In the genomic region with DNA sequence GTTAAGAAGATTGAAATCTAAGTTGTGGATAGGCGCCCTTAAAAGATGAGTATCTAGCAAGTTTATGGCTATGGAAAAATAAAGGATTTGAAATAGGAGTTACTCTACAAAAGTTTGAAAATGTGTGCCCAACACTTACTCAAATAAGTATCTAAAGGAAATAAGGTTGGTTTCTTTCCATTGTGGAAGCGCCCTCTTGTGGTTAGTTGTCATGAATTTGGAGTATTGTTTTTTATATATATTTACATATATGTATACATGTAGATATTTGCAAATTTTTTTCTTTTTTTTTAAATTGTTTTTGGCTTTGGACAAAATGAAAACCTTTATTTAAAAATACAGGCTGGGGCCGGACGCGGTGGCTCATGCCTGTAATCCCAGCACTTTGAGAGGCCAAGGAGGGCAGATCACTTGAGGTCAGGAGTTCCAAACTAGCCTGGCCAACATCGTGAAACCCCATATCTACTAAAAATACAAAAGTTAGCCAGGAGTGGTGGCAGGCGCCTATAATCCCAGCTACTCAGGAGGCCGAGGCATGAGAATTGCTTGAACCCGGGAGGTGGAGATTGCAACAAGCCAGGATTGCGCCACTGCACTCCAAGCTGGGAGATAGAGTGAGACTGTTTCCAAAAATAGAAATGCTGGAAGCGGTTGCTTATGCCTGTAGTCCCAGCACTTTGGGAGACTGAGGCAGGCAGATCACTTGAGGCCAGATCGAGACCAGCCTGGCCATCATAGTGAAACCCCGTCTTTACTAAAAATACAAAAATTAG, we compare ENCODE assay signal across 8 cellular contexts. TPM values are rescaled to one million over a fixed set of nuclear protein-coding genes. Genes with fewer than 3 reads are reported as not detected.
A peak's percentile ranks its signal among the peaks of the same experiment; 100 is the strongest.
DNase-seq lines count a peak whose midpoint lies in the region; ATAC-seq and TF ChIP-seq lines count a peak whose summit lies in the region.

No MANE protein-coding gene starts in this region.

- H3K9me3 ChIP-seq in HEK293 (ENCODE audit: control insufficient read depth, insufficient read depth, low read depth, low read length), result no peaks in the 10 kb centered on the region
- no peaks in the 10 kb centered on the region for H3K9me3 ChIP-seq in Panc1 (ENCODE audit: control insufficient read depth, insufficient read depth, low read depth, low read length)

- no TSS peak for BruUV-seq in Panc1 (replicated peaks; lab: Mats Ljungman, UMichigan)

- peak overlapping the region in 2 of 5 experiments; percentile 45 to 55 for H3K27ac Mint-ChIP-seq in brain

- no peaks in the 10 kb centered on the region for H3K4me1 Mint-ChIP-seq in brain

- CTCF ChIA-PET in HEK293 (lab: Yijun Ruan, JAX), result interaction anchor here (0.6 to 7.4 kb wide), 10 partner anchors 9 to 300 kb away, joined by 3 to 104 read pairs (median 3); no protein-coding TSS in a partner anchor
- CTCF ChIA-PET in Panc1 (lab: Charles Lee), result interaction anchor here (0.6 kb wide), 1 partner anchor 65 kb away, joined by 3 read pairs; no protein-coding TSS in a partner anchor

- H3K27ac ChIP-seq in HEK293 (ENCODE audit: extremely low read depth, low read depth, low read length), result no peak overlapping the region
- H3K27ac ChIP-seq in Panc1 (ENCODE audit: low read length), result no peak overlapping the region

- intact Hi-C loops in Panc1 (cut with micrococcal nuclease; ENCODE audit: unreplicated experiment), result loop anchor here (5.0 kb wide), 1 partner anchor 135 kb away; no protein-coding TSS in a partner anchor

- H3K4me1 ChIP-seq in HEK293 (ENCODE audit: control insufficient read depth, insufficient read depth, low read length) (no peaks in the 10 kb centered on the region), Panc1 (ENCODE audit: control insufficient read depth, insufficient read depth, low read length) (no peaks in the 10 kb centered on the region)

- H3K4me3 ChIP-seq in HEK293 (ENCODE audit: low read depth, low read length), result no peak overlapping the region
- no peak overlapping the region for H3K4me3 ChIP-seq in Panc1 (ENCODE audit: low read depth in 2 of 2, low read length in 2 of 2)

- in situ Hi-C loops in Caki2 (cut with HindIII; ENCODE audit: low pct_unique_long_range_greater_than_20kb, low sequenced_read_pairs), result no loop called here
- in situ Hi-C loops in Panc1 (cut with HindIII; ENCODE audit: low pct_unique_long_range_greater_than_20kb, low sequenced_read_pairs), result no loop called here

- POLR2A ChIA-PET in HEK293 (lab: Yijun Ruan, JAX) (no interaction called here), Panc1 (lab: Charles Lee) (no interaction called here)

- H3K36me3 ChIP-seq in HEK293 (ENCODE audit: control insufficient read depth in 2 of 2, insufficient read depth in 1 of 2, low read length in 2 of 2), result peaks cover 7 to 28% of the 10 kb centered on the region in 2 experiments; a peak in 2 of 3 replicates
- no peaks in the 10 kb centered on the region; the same call in 1 of the 2 replicates for H3K36me3 ChIP-seq in Panc1 (ENCODE audit: control insufficient read depth, insufficient read depth, low read length)

- H3K36me3 Mint-ChIP-seq in brain, result peaks cover 16% of the 10 kb centered on the region

- no peak for ATAC-seq in Panc1
- no peak for ATAC-seq in HG03520 (IDR thresholded peaks at IDR 0.05; ENCODE audit: unreplicated experiment)
- no peak for ATAC-seq in GM21423 (IDR thresholded peaks at IDR 0.05; ENCODE audit: unreplicated experiment)

- H3K27me3 ChIP-seq in Panc1 (ENCODE audit: control insufficient read depth, insufficient read depth, low read length), result no peaks in the 10 kb centered on the region

- DNase-seq in Caki2 (ENCODE audit: low read depth) (peak; percentile 27), Panc1 (ENCODE audit: low read depth, low spot score) (peak; percentile 2), kidney glomerular epithelial cell (lab: John Stamatoyannopoulos, UW) (peak; percentile 48)
- DNase-seq in stimulated activated CD8-positive, alpha-beta memory T cell treated with anti-CD3 and anti-CD28 coated beads, Interleukin-4, amount 100 ng/mL, for 1 hour (ENCODE audit: low read depth in 2 of 2, low spot score in 1 of 2), result peak; percentile 3 to 10

- no peaks in the 10 kb centered on the region for H3K9me3 Mint-ChIP-seq in brain

- H3K27me3 Mint-ChIP-seq in brain, result peaks cover 3% of the 10 kb centered on the region

- TF ChIP-seq CTCF in HEK293 (tag by site-specific recombination; IDR thresholded peaks at IDR 0.05) (no peak), Panc1 (IDR thresholded peaks at IDR 0.05) (peak; percentile 69), brain (conservative IDR thresholded peaks at IDR 0.05) (peak; percentile 89 to 91)

- H3K4me3 Mint-ChIP-seq in brain, result no peak overlapping the region

TF ChIP-seq in HEK293, 187 proteins besides CTCF, POLR2A, EP300 and RAD21:
- TF ChIP-seq ZNF654 (tag by site-specific recombination; IDR thresholded peaks at IDR 0.05; ENCODE audit: low read depth), result peak; percentile 50
- no peak for TF ChIP-seq ZBTB21 (tag by site-specific recombination; IDR thresholded peaks at IDR 0.05)
- no peak for TF ChIP-seq ZNF366 (tag by site-specific recombination; conservative IDR thresholded peaks at IDR 0.05)
- TF ChIP-seq, protein P1, sequence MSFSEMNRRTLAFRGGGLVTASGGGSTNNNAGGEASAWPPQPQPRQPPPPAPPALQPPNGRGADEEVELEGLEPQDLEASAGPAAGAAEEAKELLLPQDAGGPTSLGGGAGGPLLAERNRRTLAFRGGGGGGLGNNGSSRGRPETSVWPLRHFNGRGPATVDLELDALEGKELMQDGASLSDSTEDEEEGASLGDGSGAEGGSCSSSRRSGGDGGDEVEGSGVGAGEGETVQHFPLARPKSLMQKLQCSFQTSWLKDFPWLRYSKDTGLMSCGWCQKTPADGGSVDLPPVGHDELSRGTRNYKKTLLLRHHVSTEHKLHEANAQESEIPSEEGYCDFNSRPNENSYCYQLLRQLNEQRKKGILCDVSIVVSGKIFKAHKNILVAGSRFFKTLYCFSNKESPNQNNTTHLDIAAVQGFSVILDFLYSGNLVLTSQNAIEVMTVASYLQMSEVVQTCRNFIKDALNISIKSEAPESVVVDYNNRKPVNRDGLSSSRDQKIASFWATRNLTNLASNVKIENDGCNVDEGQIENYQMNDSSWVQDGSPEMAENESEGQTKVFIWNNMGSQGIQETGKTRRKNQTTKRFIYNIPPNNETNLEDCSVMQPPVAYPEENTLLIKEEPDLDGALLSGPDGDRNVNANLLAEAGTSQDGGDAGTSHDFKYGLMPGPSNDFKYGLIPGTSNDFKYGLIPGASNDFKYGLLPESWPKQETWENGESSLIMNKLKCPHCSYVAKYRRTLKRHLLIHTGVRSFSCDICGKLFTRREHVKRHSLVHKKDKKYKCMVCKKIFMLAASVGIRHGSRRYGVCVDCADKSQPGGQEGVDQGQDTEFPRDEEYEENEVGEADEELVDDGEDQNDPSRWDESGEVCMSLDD (tag by site-specific recombination; IDR thresholded peaks at IDR 0.05), result no peak

RNA-seq across cellular contexts. Expression of a gene that starts 24.0 kb away (rescaled TPM):
- 33.2 and 38.9 TPM in 2 replicates for total RNA-seq in Caki2 (2014; rRNA removed; shearing (Covaris generic); ENCODE audit: low replicate concordance)
- total RNA-seq in Panc1 (2021; ENCODE audit: unreplicated experiment), result 23.9 TPM
- 30.6 TPM for polyA plus RNA-seq in Panc1 (2012; ENCODE audit: insufficient read length)
- 65.3 TPM for polyA plus RNA-seq in brain (ENCODE audit: insufficient read depth, low read depth, low replicate concordance)

RNA-seq across cellular contexts. Expression of a gene that starts 43.3 kb away (rescaled TPM):
- total RNA-seq in Caki2 (2014; rRNA removed; shearing (Covaris generic); ENCODE audit: low replicate concordance), result 21.5 and 26.7 TPM in 2 replicates
- total RNA-seq in Panc1 (2021; ENCODE audit: unreplicated experiment), result 23.1 TPM
- 31.2 TPM for polyA plus RNA-seq in Panc1 (2012; ENCODE audit: insufficient read length)
- 7.8 TPM for polyA plus RNA-seq in brain (ENCODE audit: insufficient read depth, low read depth, low replicate concordance)

RNA-seq across cellular contexts. Expression of a gene that starts 52.2 kb away (rescaled TPM):
- 56.2 and 68.1 TPM in 2 replicates for total RNA-seq in Caki2 (2014; rRNA removed; shearing (Covaris generic); ENCODE audit: low replicate concordance)
- 30.5 TPM for total RNA-seq in Panc1 (2021; ENCODE audit: unreplicated experiment)
- 19.1 TPM for polyA plus RNA-seq in Panc1 (2012; ENCODE audit: insufficient read length)
- polyA plus RNA-seq in brain (ENCODE audit: insufficient read depth, low read depth, low replicate concordance), result 44.5 TPM

RNA-seq across cellular contexts. Expression of a gene that starts 52.4 kb away (rescaled TPM):
- 18.7 and 25.7 TPM in 2 replicates for total RNA-seq in Caki2 (2014; rRNA removed; shearing (Covaris generic); ENCODE audit: low replicate concordance)
- total RNA-seq in Panc1 (2021; ENCODE audit: unreplicated experiment), result 35.3 TPM
- polyA plus RNA-seq in Panc1 (2012; ENCODE audit: insufficient read length), result 31.2 TPM
- polyA plus RNA-seq in brain (ENCODE audit: insufficient read depth, low read depth, low replicate concordance), result 9.3 TPM
